Comparison of ENCODE assay signal across 8 cellular contexts in genomic region chr7:39949980-39950472, GRCh38.
DNase-seq lines count a peak whose midpoint lies in the region; ATAC-seq and TF ChIP-seq lines count a peak whose summit lies in the region.

TSS of gene CDK13 (plus strand) at chr7:39950256. CDS start at chr7:39950642, 386 bp downstream.

- no peaks in the 10 kb centered on the region for H3K36me3 ChIP-seq in neuron (ENCODE audit: insufficient read depth, low read length)
- H3K36me3 ChIP-seq in subcutaneous abdominal adipose tissue (ENCODE audit: control insufficient read depth in 5 of 5, insufficient read depth in 5 of 5, low read length in 5 of 5), result no peaks in the 10 kb centered on the region

- no peaks in the 10 kb centered on the region for H3K27me3 ChIP-seq in neuron (ENCODE audit: insufficient read depth, low read length)
- H3K27me3 ChIP-seq in subcutaneous abdominal adipose tissue (ENCODE audit: control insufficient read depth in 5 of 5, insufficient read depth in 4 of 5, low read length in 5 of 5), result no peaks in the 10 kb centered on the region

- no peak within 1 kb of the TSS for H2AFZ ChIP-seq in neuron (ENCODE audit: low read depth, low read length)

- H3K9ac ChIP-seq in subcutaneous abdominal adipose tissue (ENCODE audit: low read length in 5 of 5), result peak within 1 kb of the TSS; percentile 63 to 98 (median 93)

- peaks cover 13% of the 10 kb centered on the region for H3K4me1 ChIP-seq in neuron (ENCODE audit: insufficient read depth, low read length)
- peaks cover 2 to 47% (median 40%) of the 10 kb centered on the region in 5 donors for H3K4me1 ChIP-seq in subcutaneous abdominal adipose tissue (ENCODE audit: control insufficient read depth in 5 of 5, insufficient read depth in 5 of 5, low read length in 5 of 5)

- no peak for TF ChIP-seq RAD21 in Ishikawa (IDR thresholded peaks at IDR 0.05; ENCODE audit: low read depth)

- DNase-seq in DMS79 (lab: John Stamatoyannopoulos, UW) (peak; percentile 56), SHP77 treated with DMSO at 0.1 percent for 48 hours (lab: John Stamatoyannopoulos, UW) (peak; percentile 72), foreskin fibroblast (peak; percentile 74 to 88)
- peak; percentile 95 for DNase-seq in activated effector memory CD4-positive, alpha-beta T cell treated with anti-CD3 and anti-CD28 coated beads, Interleukin-2, amount 50 U/mL, for 16 hours

- 0 out of 2 replicates have a peak, but pooled peaks have one; percentile 15 for TF ChIP-seq EP300 in Ishikawa (IDR thresholded peaks at IDR 0.05; ENCODE audit: borderline replicate concordance)

- ATAC-seq in GM21529 (IDR thresholded peaks at IDR 0.05; ENCODE audit: unreplicated experiment), result peak; percentile 35

- peak within 1 kb of the TSS; percentile 73 to 81 for H3K4me3 ChIP-seq in foreskin fibroblast (ENCODE audit: low read depth in 1 of 2, low read length in 2 of 2)
- peak within 1 kb of the TSS; percentile 98 for H3K4me3 ChIP-seq in neuron (ENCODE audit: low read length)
- peak within 1 kb of the TSS; percentile 80 to 96 (median 93) for H3K4me3 ChIP-seq in subcutaneous abdominal adipose tissue (ENCODE audit: low read depth in 1 of 5, low read length in 5 of 5)

- no peak for TF ChIP-seq CTCF in foreskin fibroblast (IDR thresholded peaks at IDR 0.05; ENCODE audit: low read depth, low read length)

- peak within 1 kb of the TSS; percentile 94 for H3K27ac ChIP-seq in subcutaneous abdominal adipose tissue (ENCODE audit: low read depth, low read length)

- peaks cover 3% of the 10 kb centered on the region for H3K9me3 ChIP-seq in neuron (ENCODE audit: low read length)
- H3K9me3 ChIP-seq in subcutaneous abdominal adipose tissue (ENCODE audit: control insufficient read depth in 5 of 5, low read length in 5 of 5), result no peaks in the 10 kb centered on the region

TF ChIP-seq in Ishikawa, 13 proteins besides CTCF, POLR2A, EP300 and RAD21:
- TF ChIP-seq YY1 (IDR thresholded peaks at IDR 0.05; ENCODE audit: low read depth) (peak; percentile 35; the same call in 1 of the 2 replicates), CEBPB (IDR thresholded peaks at IDR 0.05) (no peak), USF1 (IDR thresholded peaks at IDR 0.05) (no peak), ZBTB7A (IDR thresholded peaks at IDR 0.05; ENCODE audit: low read depth) (0 out of 2 replicates have a peak, but pooled peaks have one; percentile 69), EGR1 (IDR thresholded peaks at IDR 0.05) (peak; percentile 80), CREB1 (IDR thresholded peaks at IDR 0.05; ENCODE audit: low read depth) (no peak), TAF1 (IDR thresholded peaks at IDR 0.05; ENCODE audit: low read depth) (peak; percentile 53; the same call in 1 of the 2 replicates)
- TF ChIP-seq, protein P1, sequence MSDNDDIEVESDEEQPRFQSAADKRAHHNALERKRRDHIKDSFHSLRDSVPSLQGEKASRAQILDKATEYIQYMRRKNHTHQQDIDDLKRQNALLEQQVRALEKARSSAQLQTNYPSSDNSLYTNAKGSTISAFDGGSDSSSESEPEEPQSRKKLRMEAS (IDR thresholded peaks at IDR 0.05), result peak; percentile 83

Comparison
In these comparisons a context has a peak if more than half of its experiments do, and no peak if none do; other contexts are left out.
1. Peak in every context shown above with its lines: DNase-seq, ATAC-seq, H3K4me3 ChIP-seq and H3K27ac ChIP-seq.